Comparison of ENCODE assay signal across 29 cellular contexts in genomic region chr9:113356686-113357292, GRCh38. TPM values are rescaled to one million over a fixed set of nuclear protein-coding genes. Genes with fewer than 3 reads are reported as not detected.
"Had no signal": no experiment of that assay in that cellular context is flagged by ENCODE, and none has a peak within 500 bp of the region (broad histone marks: within the 10 kb centered on the region; RNA-seq: fewer than 3 reads in every experiment).

No MANE protein-coding gene starts in this region.

- H3K9me3 ChIP-seq: esophagus squamous epithelium, lower lobe of right lung, mucosa of descending colon, neutrophil, pancreas, prostate gland, sigmoid colon, stomach, tibial artery had no signal

- ATAC-seq: effector memory CD8-positive, alpha-beta T cell; left ventricle myocardium superior; lower lobe of right lung; mucosa of descending colon; natural killer cell treated with Interleukin-12 subunit alpha and Interleukin-12 subunit beta and Interleukin-15 and Interleukin-18, amount 100 ng/mL, for 72 hours; pancreas; right cardiac atrium; stimulated activated naive B cell treated with anti-CD40 and anti-IgM and Interleukin-4, amounts not matched to agents 10 μg/mL and 1 μg/mL and 100 μg/mL, for 72 hours had no signal

- H3K27me3 ChIP-seq: neutrophil, pancreas, stomach had no signal

- FAIRE-seq: endometrium, keratinocyte, pancreas had no signal

- DNase-seq: cerebellar nuclear complex; cortex of kidney; effector memory CD8-positive, alpha-beta T cell; erythroblast; esophagus squamous epithelium; foreskin melanocyte; left ventricle myocardium superior; lower lobe of right lung; mucosa of descending colon; naive B cell; pancreas; right cardiac atrium; sigmoid colon; stimulated activated CD4-positive, alpha-beta T cell treated with anti-CD3 and anti-CD28 coated beads, Interleukin-2, amount 100 ng/mL, for 24 hours; stimulated activated CD4-positive, alpha-beta T cell treated with anti-CD3 and anti-CD28 coated beads, Interleukin-4, amount 100 ng/mL, for 4 hours; stimulated activated naive B cell treated with anti-CD40 and anti-IgM and Interleukin-4, amounts not matched to agents 10 μg/mL and 1 μg/mL and 100 μg/mL, for 72 hours; tibial artery had no signal

- H3K9me3 Mint-ChIP-seq: effector memory CD8-positive, alpha-beta T cell; naive B cell; natural killer cell treated with Interleukin-12 subunit alpha and Interleukin-12 subunit beta and Interleukin-15 and Interleukin-18, amount 100 ng/mL, for 72 hours; neural crest cell; stimulated activated naive B cell treated with anti-CD40 and anti-IgM and Interleukin-4, amounts not matched to agents 10 μg/mL and 1 μg/mL and 100 μg/mL, for 72 hours; type B pancreatic cell had no signal

- H3K36me3 Mint-ChIP-seq: naive B cell; natural killer cell treated with Interleukin-12 subunit alpha and Interleukin-12 subunit beta and Interleukin-15 and Interleukin-18, amount 100 ng/mL, for 72 hours had no signal

- H3K27ac ChIP-seq: esophagus squamous epithelium, lower lobe of right lung, neutrophil, pancreas, prostate gland, sigmoid colon, tibial artery had no signal

- H3K4me1 ChIP-seq: lower lobe of right lung, pancreas, prostate gland, sigmoid colon, tibial artery had no signal

- H3K4me3 Mint-ChIP-seq: effector memory CD8-positive, alpha-beta T cell; naive B cell; natural killer cell treated with Interleukin-12 subunit alpha and Interleukin-12 subunit beta and Interleukin-15 and Interleukin-18, amount 100 ng/mL, for 72 hours; neural crest cell; stimulated activated naive B cell treated with anti-CD40 and anti-IgM and Interleukin-4, amounts not matched to agents 10 μg/mL and 1 μg/mL and 100 μg/mL, for 72 hours; type B pancreatic cell had no signal

- H3K36me3 ChIP-seq: neutrophil, pancreas, prostate gland, sigmoid colon, tibial artery had no signal

- H3K27ac Mint-ChIP-seq: effector memory CD8-positive, alpha-beta T cell; natural killer cell treated with Interleukin-12 subunit alpha and Interleukin-12 subunit beta and Interleukin-15 and Interleukin-18, amount 100 ng/mL, for 72 hours; stimulated activated naive B cell treated with anti-CD40 and anti-IgM and Interleukin-4, amounts not matched to agents 10 μg/mL and 1 μg/mL and 100 μg/mL, for 72 hours; type B pancreatic cell had no signal

- H3K27me3 Mint-ChIP-seq: natural killer cell treated with Interleukin-12 subunit alpha and Interleukin-12 subunit beta and Interleukin-15 and Interleukin-18, amount 100 ng/mL, for 72 hours; stimulated activated naive B cell treated with anti-CD40 and anti-IgM and Interleukin-4, amounts not matched to agents 10 μg/mL and 1 μg/mL and 100 μg/mL, for 72 hours had no signal

- H3K4me3 ChIP-seq: esophagus squamous epithelium, lower lobe of right lung, mucosa of descending colon, pancreas, prostate gland, sigmoid colon, stomach, tibial artery had no signal

RNA-seq across cellular contexts. Expression of gene BSPRY, which starts 7.4 kb away (rescaled TPM):
- total RNA-seq: dermis microvascular lymphatic vessel endothelial cell, neural crest cell had no signal

RNA-seq across cellular contexts. Expression of gene RNF183, which starts 53.6 kb away (rescaled TPM):
- total RNA-seq: dermis microvascular lymphatic vessel endothelial cell; left ventricle myocardium superior; lower lobe of right lung; natural killer cell treated with Interleukin-12 subunit alpha and Interleukin-12 subunit beta and Interleukin-15 and Interleukin-18, amount 100 ng/mL, for 72 hours; neural crest cell; right cardiac atrium; sigmoid colon; skeletal muscle tissue; subcutaneous adipose tissue; temporal lobe had no signal
- polyA plus RNA-seq: keratinocyte, right cardiac atrium had no signal
